In genomic region chr1:35619237-35620121, GRCh38 we compare ENCODE assay signal across 22 cellular contexts. TPM values are rescaled to one million over a fixed set of nuclear protein-coding genes. Genes with fewer than 3 reads are reported as not detected.
A peak's percentile ranks its signal among the peaks of the same experiment; 100 is the strongest.
DNase-seq lines count a peak whose midpoint lies in the region; ATAC-seq, FAIRE-seq and TF ChIP-seq lines count a peak whose summit lies in the region.
"Had no signal": no experiment of that assay in that cellular context is flagged by ENCODE, and none has a peak within 500 bp of the region (broad histone marks: within the 10 kb centered on the region; RNA-seq: fewer than 3 reads in every experiment).

No MANE protein-coding gene starts in this region.

- BruUV-seq in Panc1 (replicated peaks; lab: Mats Ljungman, UMichigan), result TSS peak; percentile 12

- H3K9me3 Mint-ChIP-seq in GM23338, result no peaks in the 10 kb centered on the region
- no peaks in the 10 kb centered on the region for H3K9me3 Mint-ChIP-seq in effector memory CD8-positive, alpha-beta T cell
- H3K9me3 Mint-ChIP-seq: CD4-positive, alpha-beta T cell; HFFc6 had no signal

- 93% methylated on average over 6 of the region's 6 CpGs for WGBS in A549 (ENCODE audit: missing lambda C conversion rate)
- WGBS in stomach, 5 donors, result 81 to 85% (median 82%) methylated on average over 6 of the region's 6 CpGs
- WGBS in esophagus squamous epithelium, 2 donors, result 84 to 90% methylated on average over 6 of the region's 6 CpGs

- TF ChIP-seq POLR2A in A549 (IDR thresholded peaks at IDR 0.05; ENCODE audit: low read length) (no peak), stomach (IDR thresholded peaks at IDR 0.05) (no peak), esophagus squamous epithelium (IDR thresholded peaks at IDR 0.05) (no peak)

- H3K27me3 ChIP-seq in GM23338 (ENCODE audit: insufficient read depth) (no peaks in the 10 kb centered on the region), Panc1 (ENCODE audit: control insufficient read depth, insufficient read depth, low read length) (no peaks in the 10 kb centered on the region), stomach (no peaks in the 10 kb centered on the region), esophagus squamous epithelium (no peaks in the 10 kb centered on the region)

- DNase-seq in A549 (ENCODE audit: low read depth in 1 of 2, low spot score in 1 of 2), result no peak
- peak; percentile 33 for DNase-seq in GM23338 (ENCODE audit: low spot score)
- DNase-seq in Panc1 (ENCODE audit: low read depth, low spot score), result no peak
- DNase-seq in effector memory CD8-positive, alpha-beta T cell, result no peak
- DNase-seq in stomach, result no peak
- DNase-seq in stimulated activated CD8-positive, alpha-beta memory T cell treated with anti-CD3 and anti-CD28 coated beads, Interleukin-4, amount 100 ng/mL, for 48 hours, result no peak
- no peak for DNase-seq in esophagus squamous epithelium (lab: John Stamatoyannopoulos, UW)
- DNase-seq: AML-193; Caco-2; CD4-positive, alpha-beta T cell; GM23248; HCEC 1CT; HFFc6 had no signal

- TF ChIP-seq EP300 in A549 (IDR thresholded peaks at IDR 0.05), result no peak
- no peak for TF ChIP-seq EP300 in stomach (IDR thresholded peaks at IDR 0.05)

- no peak for FAIRE-seq in A549 (lab: Jason Lieb, UNC)
- FAIRE-seq: A204.1, D721Med, G401.6, GM12891, GM19239, H54, HTR-8/SVneo had no signal

- H3K27ac ChIP-seq in A549, result no peak overlapping the region
- no peak overlapping the region for H3K27ac ChIP-seq in GM23338 (ENCODE audit: low read depth)
- H3K27ac ChIP-seq in Panc1 (ENCODE audit: low read length), result no peak overlapping the region
- H3K27ac ChIP-seq in stomach, result no peak overlapping the region
- no peak overlapping the region for H3K27ac ChIP-seq in esophagus squamous epithelium
- H3K27ac ChIP-seq: C4-2B, GM23248 had no signal

- H3K4me3 ChIP-seq in A549, result no peak overlapping the region
- H3K4me3 ChIP-seq in GM23338, result no peak overlapping the region
- H3K4me3 ChIP-seq in Panc1 (ENCODE audit: low read depth in 2 of 2, low read length in 2 of 2), result no peak overlapping the region
- no peak overlapping the region for H3K4me3 ChIP-seq in stomach
- no peak overlapping the region for H3K4me3 ChIP-seq in esophagus squamous epithelium
- H3K4me3 ChIP-seq: GM23248 had no signal

- POLR2A ChIA-PET in A549 (lab: Yijun Ruan, JAX) (no interaction called here), Panc1 (lab: Charles Lee) (no interaction called here)

- H3K4me3 Mint-ChIP-seq in GM23338, result no peak overlapping the region
- H3K4me3 Mint-ChIP-seq in effector memory CD8-positive, alpha-beta T cell, result no peak overlapping the region
- H3K4me3 Mint-ChIP-seq: CD4-positive, alpha-beta T cell; HFFc6 had no signal

- H3K9me2 ChIP-seq in GM23338 (ENCODE audit: insufficient read depth), result no peaks in the 10 kb centered on the region

- peaks cover 63% of the 10 kb centered on the region for H4K20me1 ChIP-seq in GM23338 (replicated peaks; ENCODE audit: insufficient read depth)

- peaks cover 12% of the 10 kb centered on the region for H3K36me3 Mint-ChIP-seq in GM23338 (ENCODE audit: low read depth)
- peaks cover 20% of the 10 kb centered on the region for H3K36me3 Mint-ChIP-seq in effector memory CD8-positive, alpha-beta T cell (ENCODE audit: insufficient read depth)

- no peaks in the 10 kb centered on the region for H3K36me3 ChIP-seq in GM23338 (ENCODE audit: insufficient read depth)
- H3K36me3 ChIP-seq in Panc1 (ENCODE audit: control insufficient read depth, insufficient read depth, low read length), result peaks cover 20% of the 10 kb centered on the region
- peaks cover 6 to 74% (median 59%) of the 10 kb centered on the region in 4 donors for H3K36me3 ChIP-seq in stomach
- H3K36me3 ChIP-seq in esophagus squamous epithelium, result peaks cover 0 to 94% (median 0%) of the 10 kb centered on the region in 3 donors

- no peak for ATAC-seq in A549
- no peak for ATAC-seq in GM23338
- ATAC-seq in Panc1, result no peak
- ATAC-seq in effector memory CD8-positive, alpha-beta T cell (replicated peaks), result no peak
- ATAC-seq in HG03439 (IDR thresholded peaks at IDR 0.05; ENCODE audit: unreplicated experiment), result no peak

- H3K79me2 ChIP-seq in GM23338 (replicated peaks; ENCODE audit: insufficient read depth), result peaks cover 80% of the 10 kb centered on the region

- CTCF ChIA-PET in A549 (lab: Yijun Ruan, JAX), result interaction anchor here (1.1 to 1.7 kb wide), 4 partner anchors 11 to 108 kb away, joined by 3 read pairs; no protein-coding TSS in a partner anchor
- CTCF ChIA-PET in Panc1 (lab: Charles Lee), result interaction anchor here (1.2 kb wide), 1 partner anchor 107 kb away, joined by 3 read pairs; no protein-coding TSS in a partner anchor

- intact Hi-C loops in Panc1 (cut with micrococcal nuclease; ENCODE audit: unreplicated experiment), result no loop called here
- intact Hi-C loops in stomach (cut with DNase I; ENCODE audit: low total_unique reads), result no loop called here
- intact Hi-C loops in esophagus squamous epithelium (cut with DNase I), result no loop called here

- H3K4me2 ChIP-seq in A549 (no peak overlapping the region), GM23338 (no peak overlapping the region)

- no peaks in the 10 kb centered on the region for H3K4me1 ChIP-seq in A549
- peaks cover 33% of the 10 kb centered on the region for H3K4me1 ChIP-seq in GM23338 (ENCODE audit: insufficient read depth)
- no peaks in the 10 kb centered on the region for H3K4me1 ChIP-seq in Panc1 (ENCODE audit: control insufficient read depth, insufficient read depth, low read length)
- peaks cover 0 to 13% (median 0%) of the 10 kb centered on the region in 4 donors for H3K4me1 ChIP-seq in stomach
- no peaks in the 10 kb centered on the region for H3K4me1 ChIP-seq in esophagus squamous epithelium
- H3K4me1 ChIP-seq: Caco-2 had no signal

- in situ Hi-C loops in Panc1 (cut with HindIII; ENCODE audit: low pct_unique_long_range_greater_than_20kb, low sequenced_read_pairs), result no loop called here

- peaks cover 9% of the 10 kb centered on the region; the same call in 1 of the 2 replicates for H3F3A ChIP-seq in GM23338 (replicated peaks; ENCODE audit: low read depth)

- TF ChIP-seq CTCF in A549 (IDR thresholded peaks at IDR 0.05) (no peak), GM23338 (conservative IDR thresholded peaks at IDR 0.05; ENCODE audit: low read depth in 2 of 2) (no peak), Panc1 (IDR thresholded peaks at IDR 0.05) (no peak), stomach (IDR thresholded peaks at IDR 0.05) (no peak), esophagus squamous epithelium (IDR thresholded peaks at IDR 0.05) (no peak)

- H3K27ac Mint-ChIP-seq in GM23338, result no peak overlapping the region
- peak overlapping the region; percentile 7 to 32 for H3K27ac Mint-ChIP-seq in effector memory CD8-positive, alpha-beta T cell
- H3K27ac Mint-ChIP-seq: CD4-positive, alpha-beta T cell; HFFc6 had no signal

- no peaks in the 10 kb centered on the region for H3K9me3 ChIP-seq in A549
- no peaks in the 10 kb centered on the region for H3K9me3 ChIP-seq in Panc1 (ENCODE audit: control insufficient read depth, insufficient read depth, low read depth, low read length)
- H3K9me3 ChIP-seq in stomach, result no peaks in the 10 kb centered on the region
- no peaks in the 10 kb centered on the region for H3K9me3 ChIP-seq in esophagus squamous epithelium
- H3K9me3 ChIP-seq: Caco-2 had no signal

- no peak overlapping the region for H2AFZ ChIP-seq in GM23338
- H2AFZ ChIP-seq: GM23248 had no signal

- TF ChIP-seq RAD21 in A549 (conservative IDR thresholded peaks at IDR 0.05 in 1 of 2, IDR thresholded peaks at IDR 0.05 in 1 of 2), result no peak

- H3K4me1 Mint-ChIP-seq in GM23338, result peaks cover 28% of the 10 kb centered on the region
- peaks cover 17 to 48% of the 10 kb centered on the region in 2 donors for H3K4me1 Mint-ChIP-seq in effector memory CD8-positive, alpha-beta T cell (ENCODE audit: low read depth in 2 of 2)

- peaks cover 6% of the 10 kb centered on the region for H3K27me3 Mint-ChIP-seq in GM23338 (ENCODE audit: insufficient read depth, low read depth, poor library complexity)
- no peaks in the 10 kb centered on the region for H3K27me3 Mint-ChIP-seq in effector memory CD8-positive, alpha-beta T cell
- H3K27me3 Mint-ChIP-seq: CD4-positive, alpha-beta T cell had no signal

TF ChIP-seq in A549, 52 proteins besides CTCF, POLR2A, EP300 and RAD21:
- TF ChIP-seq MAFK (IDR thresholded peaks at IDR 0.05; ENCODE audit: partially characterized antibody) (peak; percentile 65), RARB (CRISPR knock-in tag; IDR thresholded peaks at IDR 0.05) (no peak)

RNA-seq across cellular contexts. Expression of gene PSMB2, which starts 21.8 kb away (rescaled TPM):
- polyA plus RNA-seq in A549 (2011; rRNA removed) (88.3 and 89.7 TPM in 2 replicates), A549 (2017; fragmentation: RNase III; extraction: RNeasy Plus Mini Kit Qiagen cat#74134 plus additional on column Dnase treatment) (79.3 to 87.3 TPM (median 84.6 TPM) in 3 replicates), GM23338 (2016; fragmentation: Nextera tagmentation; extraction: Ambion mirVana) (147 and 151 TPM in 2 replicates), stomach (10 to 100 TPM; 34.1 to 43.9 (median 41.1) TPM)
- 77.5 and 78.2 TPM in 2 replicates for polyA plus RNA-seq in A549 (2012; cell fraction: cytosol; rRNA removed)
- 38.9 and 63.9 TPM in 2 replicates for polyA plus RNA-seq in A549 (2012; cell fraction: nucleus; rRNA removed)
- polyA minus RNA-seq in A549 (2011; rRNA and poly(A)+ RNA removed), result 91.7 and 108 TPM in 2 replicates
- 68.2 and 72.2 TPM in 2 replicates for total RNA-seq in GM23338 (2014; rRNA removed; shearing (Covaris generic))
- total RNA-seq in Panc1 (2021; ENCODE audit: unreplicated experiment) (95.0 TPM), stomach (10 to 100 TPM; 11.1 to 42.3 (median 28.4) TPM), esophagus squamous epithelium (10 to 100 TPM; 31.3 to 69.5 (median 39.9) TPM)
- polyA plus RNA-seq in Panc1 (2012; ENCODE audit: insufficient read length), result 79.1 TPM

RNA-seq across cellular contexts. Expression of gene TFAP2E, which starts 46.4 kb away (rescaled TPM):
- polyA plus RNA-seq in A549 (2011; rRNA removed) (0.16 and 0.20 TPM in 2 replicates), A549 (2017; fragmentation: RNase III; extraction: RNeasy Plus Mini Kit Qiagen cat#74134 plus additional on column Dnase treatment) (0.22 to 0.46 TPM (median 0.31 TPM) in 3 replicates), GM23338 (2016; fragmentation: Nextera tagmentation; extraction: Ambion mirVana) (0.34 TPM in 1 of 2 replicates, not detected in the other), stomach (1 to 10 TPM in 1 of 3 donors, under 1 TPM in 1, not detected in 1; 0.37 to 1.3 TPM)
- polyA plus RNA-seq in A549 (2012; cell fraction: cytosol; rRNA removed), result 0.25 TPM in 2 replicates
- 1.1 and 1.7 TPM in 2 replicates for polyA plus RNA-seq in A549 (2012; cell fraction: nucleus; rRNA removed)
- polyA minus RNA-seq in A549 (2011; rRNA and poly(A)+ RNA removed), result 0.24 TPM in 1 of 2 replicates, not detected in the other
- total RNA-seq in GM23338 (2014; rRNA removed; shearing (Covaris generic)), result 0.12 and 1.4 TPM in 2 replicates
- total RNA-seq in Panc1 (2021; ENCODE audit: unreplicated experiment) (3.2 TPM), stomach (10 to 100 TPM in 1 of 5 donors, 1 to 10 TPM in 2, not detected in 2; 1.8 to 44.3 (median 7.0) TPM), esophagus squamous epithelium (1 to 10 TPM in 1 of 4 donors, under 1 TPM in 2, not detected in 1; 0.26 to 1.1 (median 0.38) TPM)
- polyA plus RNA-seq in Panc1 (2012; ENCODE audit: insufficient read length), result 2.9 TPM
- total RNA-seq: GM23248 had no signal
